In genomic region chr14:22589096-22589839, GRCh38 we compare ENCODE assay signal across 1 cellular context.
TF ChIP-seq lines count a peak whose summit lies in the region.

TSS of gene DAD1 (minus strand) at chr14:22589224. CDS start at chr14:22589157, 67 bp downstream.

TF ChIP-seq in K562, 482 proteins besides CTCF, POLR2A, EP300 and RAD21 (continued from another document and continues in another):
- no peak for TF ChIP-seq ZNF449 (CRISPR knock-in tag; IDR thresholded peaks at IDR 0.05)
- no peak for TF ChIP-seq ZNF785 (CRISPR knock-in tag; IDR thresholded peaks at IDR 0.05)
- no peak for TF ChIP-seq E2F3 (CRISPR knock-in tag; IDR thresholded peaks at IDR 0.05)
- no peak for TF ChIP-seq NFIC (IDR thresholded peaks at IDR 0.05)
- no peak for TF ChIP-seq ATF2 (CRISPR knock-in tag; IDR thresholded peaks at IDR 0.05)
- peak; percentile 71 for TF ChIP-seq ETV1 (tag; conservative IDR thresholded peaks at IDR 0.05; ENCODE audit: low read depth)
- TF ChIP-seq NFYB (IDR thresholded peaks at IDR 0.05; ENCODE audit: extremely low read depth, insufficient read length), result peak; percentile 26
- no peak for TF ChIP-seq CAMTA2 (CRISPR knock-in tag; conservative IDR thresholded peaks at IDR 0.05)
- TF ChIP-seq ZNF407 (IDR thresholded peaks at IDR 0.05; ENCODE audit: low read depth), result peak; percentile 83
- no peak for TF ChIP-seq ZKSCAN8 (CRISPR knock-in tag; IDR thresholded peaks at IDR 0.05)
- TF ChIP-seq THRB (CRISPR knock-in tag; conservative IDR thresholded peaks at IDR 0.05), result 0 out of 2 replicates have a peak, but pooled peaks have one; percentile 6
- TF ChIP-seq ZNF57 (CRISPR knock-in tag; IDR thresholded peaks at IDR 0.05), result no peak
- TF ChIP-seq MAX (CRISPR knock-in tag; IDR thresholded peaks at IDR 0.05), result no peak
- no peak for TF ChIP-seq ZNF639 (CRISPR knock-in tag; conservative IDR thresholded peaks at IDR 0.05 in 1 of 2, IDR thresholded peaks at IDR 0.05 in 1 of 2)
- no peak for TF ChIP-seq KLF6 (CRISPR knock-in tag; IDR thresholded peaks at IDR 0.05; ENCODE audit: borderline replicate concordance)
- no peak for TF ChIP-seq ZNF384 (IDR thresholded peaks at IDR 0.05; ENCODE audit: low read depth, low read length)
- no peak for TF ChIP-seq NR2C2 (CRISPR knock-in tag; IDR thresholded peaks at IDR 0.05)
- TF ChIP-seq NR2C2 (tag; IDR thresholded peaks at IDR 0.05), result peak; percentile 59
- no peak for TF ChIP-seq MGA (IDR thresholded peaks at IDR 0.05)
- TF ChIP-seq HOMEZ (CRISPR knock-in tag; IDR thresholded peaks at IDR 0.05), result no peak
- TF ChIP-seq TEAD4 (IDR thresholded peaks at IDR 0.05; ENCODE audit: low read length), result no peak
- TF ChIP-seq TEAD4 (CRISPR knock-in tag; IDR thresholded peaks at IDR 0.05; ENCODE audit: borderline replicate concordance), result no peak
- TF ChIP-seq HNRNPH1 (optimal IDR thresholded peaks at IDR 0.05; ENCODE audit: low read depth, low read length), result no peak
- no peak for TF ChIP-seq SAFB (IDR thresholded peaks at IDR 0.05; ENCODE audit: borderline replicate concordance, low read depth, low read length)
- TF ChIP-seq NCOR1 (IDR thresholded peaks at IDR 0.05), result no peak
